8 cellular contexts compared by ENCODE assay signal in genomic region chr12:6534914-6535696, GRCh38. TPM values are rescaled to one million over a fixed set of nuclear protein-coding genes. Genes with fewer than 3 reads are reported as not detected.
A peak's percentile ranks its signal among the peaks of the same experiment; 100 is the strongest.
DNase-seq lines count a peak whose midpoint lies in the region; ATAC-seq and TF ChIP-seq lines count a peak whose summit lies in the region.

No MANE protein-coding gene starts in this region.

- H3K4me1 ChIP-seq in right lobe of liver, result peaks cover 5 to 39% (median 20%) of the 10 kb centered on the region in 4 donors

- ATAC-seq in HG02642 (IDR thresholded peaks at IDR 0.05; ENCODE audit: poor library complexity, unreplicated experiment), result peak; percentile 15
- peak; percentile 9 to 28 (median 25) for ATAC-seq in right lobe of liver

- WGBS in right lobe of liver (ENCODE audit: insufficient coverage, low coverage, low lambda C conversion rate, missing lambda C conversion rate), result 0% methylated on average over 14 of the region's 55 CpGs

- no peak for TF ChIP-seq POLR2A in right lobe of liver (IDR thresholded peaks at IDR 0.05)

- intact Hi-C loops in right lobe of liver (cut with DNase I), result loop anchor here in 1 of 2 donors (10.0 kb wide), 1 partner anchor 200 kb away; no protein-coding TSS in a partner anchor

- H3K27ac ChIP-seq in right lobe of liver, result peak overlapping the region; percentile 93 to 97 (median 95)

- H3K27me3 ChIP-seq in right lobe of liver, result no peaks in the 10 kb centered on the region

- TF ChIP-seq CTCF in right lobe of liver (IDR thresholded peaks at IDR 0.05), result no peak

- peaks cover 7 to 45% (median 23%) of the 10 kb centered on the region in 4 donors for H3K36me3 ChIP-seq in right lobe of liver

- no peaks in the 10 kb centered on the region for H3K9me3 ChIP-seq in right lobe of liver

- peak overlapping the region; percentile 82 to 99 (median 88) for H3K4me3 ChIP-seq in right lobe of liver

- DNase-seq in EH (ENCODE audit: low read depth) (peak; percentile 80), NCI-H345 treated with DMSO at 0.1 percent for 48 hours (lab: John Stamatoyannopoulos, UW; ENCODE audit: unreplicated experiment) (peak; percentile 23), dermis blood vessel endothelial cell (peak; percentile 91), right lobe of liver (peak; percentile 80 to 87 (median 81)), GOT3 (lab: John Stamatoyannopoulos, UW) (no peak)
- DNase-seq in activated CD4-positive, alpha-beta T cell treated with anti-CD3 and anti-CD28 coated beads, Interleukin-2, amount 50 U/mL, for 1 hour, result peak; percentile 68
- peak; percentile 80 for DNase-seq in stimulated activated CD4-positive, alpha-beta T cell treated with anti-CD3 and anti-CD28 coated beads, Interleukin-4, amount 100 ng/mL, for 24 hours

RNA-seq across cellular contexts. Expression of gene GAPDH, which starts 0.8 kb away (rescaled TPM):
- total RNA-seq in dermis blood vessel endothelial cell, result 4,017 and 6,422 TPM in 2 replicates
- total RNA-seq in right lobe of liver, result 1,000 to 10,000 TPM in 4 of 6 experiments, 100 to 1,000 TPM in 2; 788 to 3,247 (median 1,580) TPM

RNA-seq across cellular contexts. Expression of gene IFFO1, which starts 20.7 kb away (rescaled TPM):
- 13.1 and 13.6 TPM in 2 replicates for total RNA-seq in dermis blood vessel endothelial cell
- 1 to 10 TPM; 5.5 to 9.3 (median 7.4) TPM for total RNA-seq in right lobe of liver

RNA-seq across cellular contexts. Expression of gene NOP2, which starts 33.0 kb away (rescaled TPM):
- total RNA-seq in dermis blood vessel endothelial cell (15.5 and 19.3 TPM in 2 replicates), right lobe of liver (10 to 100 TPM; 12.6 to 20.1 (median 18.5) TPM)

RNA-seq across cellular contexts. Expression of gene NCAPD2, which starts 41.2 kb away (rescaled TPM):
- total RNA-seq in dermis blood vessel endothelial cell (28.2 and 102 TPM in 2 replicates), right lobe of liver (10 to 100 TPM in 2 of 6 experiments, 1 to 10 TPM in 4; 6.2 to 40.9 (median 8.4) TPM)

RNA-seq across cellular contexts. Expression of gene MRPL51, which starts 42.0 kb away (rescaled TPM):
- total RNA-seq in dermis blood vessel endothelial cell (86.4 and 167 TPM in 2 replicates), right lobe of liver (100 to 1,000 TPM in 1 of 6 experiments, 10 to 100 TPM in 5; 38.2 to 104 (median 80.2) TPM)
